ENCODE assay signal across 20 cellular contexts in genomic region chr2:74212702-74213410, GRCh38.
"Had no signal": no experiment of that assay in that cellular context is flagged by ENCODE, and none has a peak within 500 bp of the region (broad histone marks: within the 10 kb centered on the region; RNA-seq: fewer than 3 reads in every experiment).

No MANE protein-coding gene starts in this region.

- H3K9me3 Mint-ChIP-seq: immature natural killer cell, nephron progenitor cell had no signal

- H3K27ac ChIP-seq: colonic mucosa, foreskin keratinocyte, left ventricle myocardium inferior, lower lobe of right lung, psoas muscle, spleen had no signal

- H3K9me3 ChIP-seq: colonic mucosa, left ventricle myocardium inferior, lower lobe of right lung, psoas muscle, spleen had no signal

- H3K27ac Mint-ChIP-seq: immature natural killer cell, nephron progenitor cell had no signal

- ATAC-seq: foreskin keratinocyte, left cardiac atrium, lower lobe of right lung, psoas muscle, sciatic nerve had no signal

- H3K4me3 Mint-ChIP-seq: immature natural killer cell, nephron progenitor cell had no signal

- H3K4me1 ChIP-seq: colonic mucosa, foreskin keratinocyte, left ventricle myocardium inferior, lower lobe of right lung, psoas muscle had no signal

- H3K4me1 Mint-ChIP-seq: nephron progenitor cell had no signal

- H3K4me3 ChIP-seq: colonic mucosa, left ventricle myocardium inferior, lower lobe of right lung, psoas muscle, spleen had no signal

- DNase-seq: colonic mucosa; dermis blood vessel endothelial cell; erythroblast; foreskin keratinocyte; immature natural killer cell; kidney; left cardiac atrium; left ventricle myocardium inferior; lower lobe of right lung; mesenchymal stem cell; midbrain; nephron progenitor cell; psoas muscle; spleen; stimulated activated CD4-positive, alpha-beta T cell treated with anti-CD3 and anti-CD28 coated beads, Interleukin-15, amount 100 ng/mL, for 24 hours; stimulated activated CD4-positive, alpha-beta T cell treated with anti-CD3 and anti-CD28 coated beads, Interleukin-1b, Interleukin-23, amount 100 ng/mL, for 48 hours; stimulated activated CD4-positive, alpha-beta T cell treated with anti-CD3 and anti-CD28 coated beads, Interleukin-4, amount 100 ng/mL, for 4 hours; stimulated activated naive CD4-positive, alpha-beta T cell treated with Interleukin-2 at 50 U/mL for 16 hours; trophoblast cell had no signal
